Comparison of ENCODE assay signal across 8 cellular contexts in the genomic region with DNA sequence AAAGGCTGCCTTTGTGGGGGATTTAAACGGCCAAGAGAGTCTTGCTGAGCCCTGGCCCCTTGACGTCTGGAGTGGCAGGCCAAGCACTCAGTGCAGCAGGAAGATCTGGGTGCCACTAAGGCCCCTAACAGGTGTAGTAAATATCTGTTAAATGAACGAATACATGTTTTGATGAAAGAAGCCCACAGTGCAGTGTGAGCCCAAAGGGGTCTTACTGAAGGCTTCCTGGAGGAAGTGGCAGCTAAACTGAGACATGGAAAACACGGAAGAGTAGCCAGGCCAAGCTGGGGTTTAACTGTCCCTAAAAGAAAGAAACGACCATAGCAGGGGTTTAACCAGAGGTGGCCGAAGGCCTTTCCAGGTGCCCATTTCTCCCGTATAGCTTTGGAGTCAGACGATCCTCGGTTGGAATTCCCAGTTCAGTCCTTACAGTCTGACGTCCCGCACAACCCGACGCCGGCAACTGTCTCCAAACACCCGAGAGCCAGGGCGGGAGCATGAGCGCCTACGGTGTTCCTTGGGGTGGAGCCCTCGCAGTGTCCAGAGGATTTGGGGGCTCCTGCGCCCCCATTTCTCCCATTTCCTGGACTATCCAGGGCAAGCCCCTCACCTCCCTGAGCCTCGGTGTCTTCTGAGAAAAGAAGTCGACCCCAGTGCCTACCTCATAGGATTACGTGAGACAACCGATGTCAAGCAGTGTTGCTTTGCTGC. TPM values are rescaled to one million over a fixed set of nuclear protein-coding genes. Genes with fewer than 3 reads are reported as not detected.
DNase-seq lines count a peak whose midpoint lies in the region; ATAC-seq and TF ChIP-seq lines count a peak whose summit lies in the region.

No MANE protein-coding gene starts in this region.

- no peaks in the 10 kb centered on the region for H3K9me3 ChIP-seq in IMR-90 (ENCODE audit: control insufficient read depth, insufficient read depth, low read length)
- no peaks in the 10 kb centered on the region for H3K9me3 ChIP-seq in mesenchymal stem cell (ENCODE audit: control insufficient read depth, low read length)

- no peaks in the 10 kb centered on the region for H3K9me1 ChIP-seq in IMR-90 (ENCODE audit: insufficient read depth, low read length)

- H3K36me3 ChIP-seq in IMR-90 (ENCODE audit: control insufficient read depth, insufficient read depth, low read length): no peaks in the 10 kb centered on the region
- H3K36me3 ChIP-seq in mesenchymal stem cell (ENCODE audit: control insufficient read depth in 1 of 2, insufficient read depth in 2 of 2, low read depth in 1 of 2, low read length in 2 of 2): no peaks in the 10 kb centered on the region

- H3K4me3 ChIP-seq in AG10803 (ENCODE audit: low read length): peak overlapping the region; percentile 80
- peak overlapping the region; percentile 99 for H3K4me3 ChIP-seq in IMR-90 (ENCODE audit: insufficient read depth, low read depth, low read length)
- peak overlapping the region; percentile 84 to 94 for H3K4me3 ChIP-seq in mesenchymal stem cell (ENCODE audit: insufficient read depth in 1 of 2, low read depth in 1 of 2, low read length in 2 of 2)

- in situ Hi-C loops in IMR-90 (cut with MboI; ENCODE audit: low sequenced_read_pairs): no loop called here

- WGBS in IMR-90 (ENCODE audit: extremely low coverage in 2 of 2, insufficient read length in 1 of 2), 2 experiments: 16% methylated on average over 20 of the region's 24 CpGs; no CpG with 5 or more reads in 1 of the 2 experiments
- 17% methylated on average over 24 of the region's 24 CpGs for WGBS in mesenchymal stem cell

- peaks cover 5% of the 10 kb centered on the region; the same call in 1 of the 2 replicates for H3K4me1 ChIP-seq in IMR-90 (ENCODE audit: control insufficient read depth, insufficient read depth, low read length)
- peaks cover 10% of the 10 kb centered on the region for H3K4me1 ChIP-seq in mesenchymal stem cell (ENCODE audit: control insufficient read depth, insufficient read depth, low read depth, low read length)

- peak overlapping the region; percentile 73 for H2BK120ac ChIP-seq in IMR-90 (ENCODE audit: low read depth, low read length)
- no peak overlapping the region for H2BK120ac ChIP-seq in mesenchymal stem cell (ENCODE audit: low read depth, low read length)

- ATAC-seq in IMR-90 (ENCODE audit: low read depth): no peak; the same call in 1 of the 2 replicates
- ATAC-seq in GM21737 (IDR thresholded peaks at IDR 0.05; ENCODE audit: unreplicated experiment): no peak

- CTCF ChIA-PET in IMR-90 (lab: Yijun Ruan, JAX): no interaction called here

- H3K4me2 ChIP-seq in IMR-90 (ENCODE audit: low read depth, low read length): peak overlapping the region; percentile 98
- peak overlapping the region; percentile 99 for H3K4me2 ChIP-seq in mesenchymal stem cell (ENCODE audit: low read length, poor library complexity, severe bottlenecking)

- TF ChIP-seq POLR2A in IMR-90 (IDR thresholded peaks at IDR 0.05; ENCODE audit: low read depth, low read length): no peak

- H4K20me1 ChIP-seq in IMR-90 (ENCODE audit: insufficient read depth, low read length): no peaks in the 10 kb centered on the region

- peak overlapping the region in 1 of 2 experiments; percentile 71 for H2BK12ac ChIP-seq in mesenchymal stem cell (ENCODE audit: low read length in 2 of 2)

- H4K8ac ChIP-seq in IMR-90 (ENCODE audit: low read depth in 2 of 2, low read length in 2 of 2) (peak overlapping the region; percentile 50 to 97), mesenchymal stem cell (ENCODE audit: low read length) (peak overlapping the region; percentile 87)

- POLR2A ChIA-PET in IMR-90 (lab: Charles Lee; ENCODE audit: unreplicated experiment): no interaction called here

- peak overlapping the region; percentile 85; the same call in 1 of the 3 replicates for H2BK15ac ChIP-seq in IMR-90 (ENCODE audit: low read depth, low read length)
- H2BK15ac ChIP-seq in mesenchymal stem cell (ENCODE audit: low read depth, poor library complexity, severe bottlenecking): no peak overlapping the region

- peak overlapping the region; percentile 80 for H4K5ac ChIP-seq in IMR-90 (ENCODE audit: low read depth, low read length)

- H3K14ac ChIP-seq in IMR-90 (replicated peaks; ENCODE audit: low read depth, low read length) (peak overlapping the region; percentile 93), mesenchymal stem cell (ENCODE audit: low read length in 2 of 2) (peak overlapping the region in 1 of 2 experiments; percentile 79)

- H2AFZ ChIP-seq in IMR-90 (replicated peaks; ENCODE audit: low read length, poor library complexity): peak overlapping the region; percentile 99
- peak overlapping the region; percentile 99 for H2AFZ ChIP-seq in mesenchymal stem cell (ENCODE audit: low read depth, low read length)

- DNase-seq in AG10803 (ENCODE audit: low read depth) (no peak), IMR-90 (no peak), cerebellum (ENCODE audit: low spot score) (peak; percentile 41), mesenchymal stem cell (no peak), iPS-NIHi7 (ENCODE audit: extremely low spot score) (no peak), NAMALWA (ENCODE audit: low spot score) (no peak), SW480 (ENCODE audit: low spot score) (no peak)

- H3K4ac ChIP-seq in IMR-90 (ENCODE audit: low read depth, low read length) (peak overlapping the region; percentile 91), mesenchymal stem cell (ENCODE audit: low read depth in 1 of 2, low read length in 2 of 2) (no peak overlapping the region)

- H3K27me3 ChIP-seq in IMR-90 (ENCODE audit: control insufficient read depth, insufficient read depth, low read length) (peaks cover 4% of the 10 kb centered on the region; the same call in 1 of the 2 replicates), mesenchymal stem cell (ENCODE audit: control insufficient read depth in 1 of 2, insufficient read depth in 1 of 2, low read length in 2 of 2) (peaks cover 7 to 14% of the 10 kb centered on the region in 2 experiments)

- H3K9ac ChIP-seq in IMR-90 (ENCODE audit: low read depth, low read length): peak overlapping the region; percentile 85
- H3K9ac ChIP-seq in mesenchymal stem cell (ENCODE audit: low read length): peak overlapping the region; percentile 87

- H2BK20ac ChIP-seq in IMR-90 (ENCODE audit: low read depth, low read length): peak overlapping the region; percentile 69; the same call in 1 of the 2 replicates

- H3K79me1 ChIP-seq in IMR-90 (ENCODE audit: low read depth in 1 of 2, low read length in 2 of 2) (peaks cover 15 to 25% of the 10 kb centered on the region in 2 experiments), mesenchymal stem cell (replicated peaks; ENCODE audit: low read length, poor library complexity, severe bottlenecking) (peaks cover 10% of the 10 kb centered on the region)

- H4K91ac ChIP-seq in IMR-90 (ENCODE audit: insufficient read depth, low read depth, low read length) (peak overlapping the region; percentile 58; the same call in 1 of the 2 replicates), mesenchymal stem cell (ENCODE audit: low read length) (no peak overlapping the region)

- intact Hi-C loops in IMR-90 (cut with micrococcal nuclease): loop anchor here (2.0 kb wide), 1 partner anchor 64 kb away; no protein-coding TSS in a partner anchor

- H3K27ac ChIP-seq in IMR-90 (ENCODE audit: insufficient read depth, low read length) (peak overlapping the region; percentile 80), mesenchymal stem cell (ENCODE audit: low read length, poor library complexity, severe bottlenecking) (no peak overlapping the region)

- peak overlapping the region; percentile 97 for H3K23ac ChIP-seq in IMR-90 (ENCODE audit: low read depth, low read length)
- peak overlapping the region in 1 of 2 experiments; percentile 76 for H3K23ac ChIP-seq in mesenchymal stem cell (ENCODE audit: low read length in 2 of 2)

- peak overlapping the region; percentile 73 for H2AK9ac ChIP-seq in IMR-90 (replicated peaks; ENCODE audit: low read depth, low read length, poor library complexity)

- BruUV-seq in IMR-90 (replicated peaks; lab: Mats Ljungman, UMichigan): no TSS peak

- TF ChIP-seq RAD21 in IMR-90 (IDR thresholded peaks at IDR 0.05; ENCODE audit: low read length): no peak

- peak overlapping the region; percentile 88 for H3K18ac ChIP-seq in IMR-90 (ENCODE audit: low read depth, low read length)
- H3K18ac ChIP-seq in mesenchymal stem cell (ENCODE audit: low read depth in 1 of 2, low read length in 2 of 2): peak overlapping the region; percentile 23 to 90

- H3K56ac ChIP-seq in IMR-90 (ENCODE audit: extremely low read depth, insufficient read depth, low read length): peak overlapping the region; percentile 45; the same call in 1 of the 2 replicates

- TF ChIP-seq CTCF in AG10803 (conservative IDR thresholded peaks at IDR 0.05; ENCODE audit: low read length): no peak
- TF ChIP-seq CTCF in IMR-90 (conservative IDR thresholded peaks at IDR 0.05; ENCODE audit: low read depth, low read length): no peak

- H2BK5ac ChIP-seq in IMR-90 (ENCODE audit: low read depth, low read length, poor library complexity, severe bottlenecking): peak overlapping the region; percentile 61
- H2BK5ac ChIP-seq in mesenchymal stem cell (ENCODE audit: low read depth, low read length, poor library complexity, severe bottlenecking): no peak overlapping the region

- dilution Hi-C loops in IMR-90 (cut with HindIII; ENCODE audit: low sequenced_read_pairs, unreplicated experiment): no loop called here

- H2AK5ac ChIP-seq in IMR-90 (ENCODE audit: low read depth, low read length) (peak overlapping the region; percentile 56), mesenchymal stem cell (ENCODE audit: low read length, severe bottlenecking) (no peak overlapping the region)

RNA-seq across cellular contexts. Expression of gene ABHD6, which starts 0.9 kb away (rescaled TPM):
- total RNA-seq in IMR-90 (2012; rRNA removed) (4.7 and 5.0 TPM in 2 replicates), cerebellum (21.7 TPM)
- polyA plus RNA-seq in IMR-90 (2012; rRNA removed): 5.6 and 6.3 TPM in 2 replicates
- 4.2 and 7.0 TPM in 2 replicates for polyA plus RNA-seq in IMR-90 (2012; cell fraction: cytosol; rRNA removed)
- polyA plus RNA-seq in IMR-90 (2012; cell fraction: nucleus; rRNA removed; ENCODE audit: low replicate concordance): 3.2 and 4.6 TPM in 2 replicates
- 6.8 TPM for polyA plus RNA-seq in mesenchymal stem cell (2013, experiment 1 of 2)
- 6.5 TPM for polyA plus RNA-seq in mesenchymal stem cell (2013, experiment 2 of 2)

RNA-seq across cellular contexts. Expression of gene DNASE1L3, which starts 25.9 kb away (rescaled TPM):
- total RNA-seq in IMR-90 (2012; rRNA removed) (not detected in 2 replicates), cerebellum (0.54 TPM)
- polyA plus RNA-seq in IMR-90 (2012; rRNA removed): not detected in 2 replicates
- not detected in 2 replicates for polyA plus RNA-seq in IMR-90 (2012; cell fraction: cytosol; rRNA removed)
- polyA plus RNA-seq in IMR-90 (2012; cell fraction: nucleus; rRNA removed; ENCODE audit: low replicate concordance): not detected in 2 replicates
- not detected for polyA plus RNA-seq in mesenchymal stem cell (2013, experiment 1 of 2)
- polyA plus RNA-seq in mesenchymal stem cell (2013, experiment 2 of 2): not detected
